In the genomic region with DNA sequence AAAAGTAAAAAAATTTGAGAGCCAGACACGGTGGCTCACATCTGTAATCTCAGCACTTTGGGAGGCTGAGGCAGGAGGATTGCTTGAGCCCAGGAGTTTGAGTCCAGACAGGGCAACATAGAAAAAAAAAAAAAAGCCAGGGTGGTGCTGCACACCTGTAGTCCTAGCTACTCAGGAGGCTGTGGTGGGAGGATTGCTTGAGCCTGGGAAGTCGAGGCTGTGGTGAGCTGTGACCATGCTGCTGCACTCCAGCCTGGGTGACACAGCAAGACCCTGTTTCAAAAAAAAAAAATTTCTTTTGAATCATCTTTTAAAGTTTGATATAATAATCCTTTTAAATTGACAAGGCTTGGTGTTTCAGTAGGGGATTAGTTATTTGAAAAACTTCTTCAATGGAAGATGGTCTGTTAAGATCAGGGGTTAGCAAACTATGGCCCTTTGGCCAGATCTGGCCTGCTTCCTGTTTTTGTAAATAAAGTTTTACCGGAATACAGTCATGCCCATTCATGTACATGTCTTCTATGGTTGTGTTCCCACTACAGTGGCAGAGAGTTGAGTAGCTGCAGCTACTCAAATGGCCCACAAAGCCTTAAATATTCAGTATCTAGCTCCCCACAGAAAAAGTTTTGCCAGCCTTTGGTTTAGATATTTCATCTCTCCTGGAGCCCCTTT, we compare ENCODE assay signal across 26 cellular contexts. TPM values are rescaled to one million over a fixed set of nuclear protein-coding genes. Genes with fewer than 3 reads are reported as not detected.
DNase-seq lines count a peak whose midpoint lies in the region; ATAC-seq, FAIRE-seq and TF ChIP-seq lines count a peak whose summit lies in the region.
"Had no signal": no experiment of that assay in that cellular context is flagged by ENCODE, and none has a peak within 500 bp of the region (broad histone marks: within the 10 kb centered on the region; RNA-seq: fewer than 3 reads in every experiment).

No MANE protein-coding gene starts in this region.

- POLR2A ChIA-PET in PC-3 (lab: Charles Lee; ENCODE audit: unreplicated experiment), result no interaction called here

- TF ChIP-seq CTCF in PC-3 (conservative IDR thresholded peaks at IDR 0.05; ENCODE audit: low read depth, low read length) (no peak), bronchial epithelial cell (IDR thresholded peaks at IDR 0.05; ENCODE audit: insufficient read depth, low read length, severe bottlenecking) (no peak), liver (IDR thresholded peaks at IDR 0.05; ENCODE audit: low read depth, low read length, missing input control) (no peak), testis (IDR thresholded peaks at IDR 0.05) (no peak)

- TF ChIP-seq POLR2A in testis (IDR thresholded peaks at IDR 0.05), result no peak

- no peaks in the 10 kb centered on the region for H4K20me1 ChIP-seq in PC-3 (ENCODE audit: low read length)

- BruUV-seq in PC-3 (replicated peaks; lab: Mats Ljungman, UMichigan), result no TSS peak

- no peaks in the 10 kb centered on the region for H3K9me2 ChIP-seq in PC-3 (replicated peaks; ENCODE audit: low read length)

- no peak overlapping the region for H3K27ac ChIP-seq in PC-3 (ENCODE audit: low read length)
- H3K27ac ChIP-seq in liver (ENCODE audit: low read depth in 1 of 2, low read length in 2 of 2), result no peak overlapping the region
- no peak overlapping the region for H3K27ac ChIP-seq in testis
- H3K27ac ChIP-seq: adrenal gland; BLaER1 treated with 17β-estradiol and CSF1 and Interleukin-3, amounts not matched to agents 10 nM and 100 nM; body of pancreas; dorsolateral prefrontal cortex had no signal

- 70% methylated on average over 3 of the region's 3 CpGs for WGBS in liver
- 89 to 93% methylated on average over 3 of the region's 3 CpGs for WGBS in testis, 2 donors

- ATAC-seq in PC-3 (peak; percentile 16; the same call in 1 of the 2 replicates), HG03342 (IDR thresholded peaks at IDR 0.05; ENCODE audit: unreplicated experiment) (no peak)
- ATAC-seq: left colon; SK-N-SH treated with all-trans-retinoic acid at 6 μM for 48 hours; stimulated activated effector memory CD8-positive, alpha-beta T cell treated with anti-CD3 and anti-CD28 coated beads, Interleukin-12 subunit alpha, Interleukin-12 subunit beta, amount 100 ng/mL, for 72 hours had no signal

- in situ Hi-C loops in KBM-7 (cut with MboI; ENCODE audit: low pct_unique_long_range_greater_than_20kb, low sequenced_read_pairs), result no loop called here

- H3K4me1 ChIP-seq in PC-3 (ENCODE audit: insufficient read depth, low read length), result peaks cover 22% of the 10 kb centered on the region
- peaks cover 0 to 2% (median 0%) of the 10 kb centered on the region in 4 donors for H3K4me1 ChIP-seq in liver (ENCODE audit: control insufficient read depth in 4 of 4, insufficient read depth in 4 of 4, low read length in 3 of 4)
- H3K4me1 ChIP-seq in testis, result no peaks in the 10 kb centered on the region
- H3K4me1 ChIP-seq: adrenal gland; BLaER1 treated with 17β-estradiol and CSF1 and Interleukin-3, amounts not matched to agents 10 nM and 100 nM; body of pancreas had no signal

- no peak for TF ChIP-seq RAD21 in liver (IDR thresholded peaks at IDR 0.05)

- FAIRE-seq in bronchial epithelial cell (lab: Jason Lieb, UNC), result no peak
- FAIRE-seq: TTC549 had no signal

- no peaks in the 10 kb centered on the region for H3F3A ChIP-seq in PC-3 (ENCODE audit: low read length, unreplicated experiment)

- no peaks in the 10 kb centered on the region for H3K36me3 ChIP-seq in PC-3 (ENCODE audit: low read depth, low read length)
- H3K36me3 ChIP-seq in bronchial epithelial cell (ENCODE audit: control insufficient read depth, insufficient read depth, low read length), result no peaks in the 10 kb centered on the region
- H3K36me3 ChIP-seq in liver (ENCODE audit: control insufficient read depth in 4 of 4, insufficient read depth in 3 of 4, low read depth in 1 of 4, low read length in 3 of 4), result no peaks in the 10 kb centered on the region
- no peaks in the 10 kb centered on the region for H3K36me3 ChIP-seq in testis (ENCODE audit: low read depth, missing control alignments)
- H3K36me3 ChIP-seq: adrenal gland had no signal

- H3K4me3 ChIP-seq in PC-3 (ENCODE audit: low read length) (no peak overlapping the region), bronchial epithelial cell (ENCODE audit: low read depth, low read length) (no peak overlapping the region), liver (ENCODE audit: low read depth in 1 of 3, low read length in 3 of 3) (no peak overlapping the region), testis (no peak overlapping the region)
- H3K4me3 ChIP-seq: adrenal gland; BLaER1 treated with 17β-estradiol and CSF1 and Interleukin-3, amounts not matched to agents 10 nM and 100 nM; body of pancreas; dorsolateral prefrontal cortex had no signal

- no peak overlapping the region; the same call in 1 of the 2 replicates for H3K4me2 ChIP-seq in PC-3 (ENCODE audit: low read length)
- H3K4me2 ChIP-seq: BLaER1 treated with 17β-estradiol and CSF1 and Interleukin-3, amounts not matched to agents 10 nM and 100 nM had no signal

- H3K27me3 ChIP-seq in PC-3 (ENCODE audit: low read length), result no peaks in the 10 kb centered on the region
- no peaks in the 10 kb centered on the region for H3K27me3 ChIP-seq in bronchial epithelial cell (ENCODE audit: control insufficient read depth, insufficient read depth, low read length)
- H3K27me3 ChIP-seq in liver (ENCODE audit: control insufficient read depth in 4 of 4, insufficient read depth in 4 of 4, low read length in 3 of 4), result no peaks in the 10 kb centered on the region
- H3K27me3 ChIP-seq in testis, result no peaks in the 10 kb centered on the region
- H3K27me3 ChIP-seq: adrenal gland; BLaER1 treated with 17β-estradiol and CSF1 and Interleukin-3, amounts not matched to agents 10 nM and 100 nM; body of pancreas; dorsolateral prefrontal cortex had no signal

- no peaks in the 10 kb centered on the region for H3K79me2 ChIP-seq in PC-3 (ENCODE audit: low read length)

- DNase-seq in KBM-7 (peak; percentile 16), PC-3 (peak; percentile 26), bronchial epithelial cell (ENCODE audit: low read depth) (peak; percentile 37), testis (no peak)
- no peak for DNase-seq in activated CD4-positive, alpha-beta T cell treated with anti-CD3 and anti-CD28 coated beads for 48 hours
- DNase-seq: activated CD4-positive, alpha-beta T cell treated with anti-CD3 and anti-CD28 coated beads for 1 hour; activated naive CD4-positive, alpha-beta T cell treated with Interleukin-2 at 50 U/mL for 16 hours; activated T-cell treated with anti-CD3 and anti-CD28 coated beads, Interleukin-2, amount 50 U/mL, for 1 hour; cerebellar nuclear complex; COR-L47; dorsolateral prefrontal cortex; HCEC 1CT; immature natural killer cell; Karpas-422; left colon; NCI-H510A; nephron progenitor cell; trophoblast cell had no signal

- H3K9me3 ChIP-seq in PC-3 (ENCODE audit: low read length) (no peaks in the 10 kb centered on the region), liver (ENCODE audit: control insufficient read depth in 4 of 4, low read length in 3 of 4) (no peaks in the 10 kb centered on the region), testis (no peaks in the 10 kb centered on the region)
- H3K9me3 ChIP-seq: adrenal gland; BLaER1 treated with 17β-estradiol and CSF1 and Interleukin-3, amounts not matched to agents 10 nM and 100 nM; body of pancreas had no signal

- CTCF ChIA-PET in PC-3 (lab: Charles Lee), result interaction anchor here (0.6 kb wide), 1 partner anchor 20 kb away, joined by 3 read pairs; no protein-coding TSS in a partner anchor

- H3K9ac ChIP-seq in PC-3 (ENCODE audit: low read length), result no peak overlapping the region
- no peak overlapping the region for H3K9ac ChIP-seq in liver (ENCODE audit: low read depth in 1 of 2, low read length in 2 of 2)
- H3K9ac ChIP-seq: BLaER1 treated with 17β-estradiol and CSF1 and Interleukin-3, amounts not matched to agents 10 nM and 100 nM had no signal

- intact Hi-C loops in PC-3 (cut with micrococcal nuclease) (loop anchor here (10.0 kb wide), 1 partner anchor 477 kb away; the partner anchor contains the start of gene CCNDBP1), testis (cut with DNase I; ENCODE audit: low total_unique reads) (no loop called here)

- no peak overlapping the region for H2AFZ ChIP-seq in PC-3 (ENCODE audit: low read length)

TF ChIP-seq in liver, 16 proteins besides CTCF, POLR2A, EP300 and RAD21:
- TF ChIP-seq MAX (IDR thresholded peaks at IDR 0.05) (no peak), NR2F2 (IDR thresholded peaks at IDR 0.05) (peak; percentile 30), SP1 (IDR thresholded peaks at IDR 0.05) (no peak)

RNA-seq across cellular contexts. Expression of gene CDAN1, which starts 28.9 kb away (rescaled TPM):
- total RNA-seq in PC-3 (2014; rRNA removed), result 32.5 and 38.6 TPM in 2 replicates
- total RNA-seq in bronchial epithelial cell, result 8.7 and 9.0 TPM in 2 replicates
- total RNA-seq in liver, result 1 to 10 TPM; 9.4 to 9.5 TPM
- polyA plus RNA-seq in liver, result 1 to 10 TPM; 2.4 to 4.9 TPM
- total RNA-seq in testis, result 10 to 100 TPM; 27.5 to 43.5 TPM
- 17.1 TPM for polyA plus RNA-seq in testis (ENCODE audit: insufficient read depth, low read depth, low replicate concordance)

Comparison
In these comparisons a context has a peak if more than half of its experiments do, and no peak if none do; other contexts are left out.
1. DNase-seq: peak in KBM-7 (single experiment), PC-3 (single experiment) and bronchial epithelial cell (single experiment); none in activated CD4-positive, alpha-beta T cell treated with anti-CD3 and anti-CD28 coated beads for 48 hours (single experiment) and testis (single experiment).